ENCODE assay signal across 8 cellular contexts in genomic region chr6:129766959-129767728, GRCh38. TPM values are rescaled to one million over a fixed set of nuclear protein-coding genes. Genes with fewer than 3 reads are reported as not detected.
DNase-seq lines count a peak whose midpoint lies in the region; ATAC-seq lines count a peak whose summit lies in the region.

No MANE protein-coding gene starts in this region.

- ATAC-seq in HG03108 (IDR thresholded peaks at IDR 0.05; ENCODE audit: unreplicated experiment) = peak; percentile 86
- ATAC-seq in naive thymus-derived CD8-positive, alpha-beta T cell = peak; percentile 87 to 90
- ATAC-seq in stimulated activated naive CD8-positive, alpha-beta T cell treated with anti-CD3 and anti-CD28 coated beads, Interleukin-15, amount 100 ng/mL, for 72 hours = peak; percentile 95

- H3K27ac Mint-ChIP-seq in naive thymus-derived CD8-positive, alpha-beta T cell = peak overlapping the region in 4 of 10 donors; percentile 0 to 69 (median 19)
- peak overlapping the region; percentile 5 to 28 for H3K27ac Mint-ChIP-seq in stimulated activated naive CD8-positive, alpha-beta T cell treated with anti-CD3 and anti-CD28 coated beads, Interleukin-15, amount 100 ng/mL, for 72 hours

- peaks cover 16 to 38% (median 20%) of the 10 kb centered on the region in 5 donors for H3K27me3 Mint-ChIP-seq in naive thymus-derived CD8-positive, alpha-beta T cell
- peaks cover 53% of the 10 kb centered on the region for H3K27me3 Mint-ChIP-seq in stimulated activated naive CD8-positive, alpha-beta T cell treated with anti-CD3 and anti-CD28 coated beads, Interleukin-15, amount 100 ng/mL, for 72 hours

- H3K27ac ChIP-seq in epithelial cell of prostate = no peak overlapping the region

- POLR2A ChIA-PET in naive thymus-derived CD8-positive, alpha-beta T cell (lab: Charles Lee) = no interaction called here

- H3K36me3 Mint-ChIP-seq in naive thymus-derived CD8-positive, alpha-beta T cell = no peaks in the 10 kb centered on the region

- DNase-seq in DMS79 treated with DMSO at 0.1 percent for 48 hours (lab: John Stamatoyannopoulos, UW) (peak; percentile 10), DMS79 (lab: John Stamatoyannopoulos, UW) (no peak), NCI-H748 treated with DMSO at 0.1 percent for 48 hours (lab: John Stamatoyannopoulos, UW) (peak; percentile 15), epithelial cell of prostate (ENCODE audit: low read depth, low spot score) (peak; percentile 22)
- DNase-seq in activated CD8-positive, alpha-beta memory T cell treated with anti-CD3 and anti-CD28 coated beads, Interleukin-2, amount 50 U/mL, for 4 hours = peak; percentile 59
- DNase-seq in naive thymus-derived CD8-positive, alpha-beta T cell = peak; percentile 21 to 68 (median 32)
- peak; percentile 61 to 73 for DNase-seq in stimulated activated naive CD8-positive, alpha-beta T cell treated with anti-CD3 and anti-CD28 coated beads, Interleukin-15, amount 100 ng/mL, for 72 hours

- peak overlapping the region; percentile 83 to 92 (median 86) for H3K4me3 Mint-ChIP-seq in naive thymus-derived CD8-positive, alpha-beta T cell
- H3K4me3 Mint-ChIP-seq in stimulated activated naive CD8-positive, alpha-beta T cell treated with anti-CD3 and anti-CD28 coated beads, Interleukin-15, amount 100 ng/mL, for 72 hours = peak overlapping the region; percentile 86 to 90

- no peaks in the 10 kb centered on the region for H3K9me3 Mint-ChIP-seq in naive thymus-derived CD8-positive, alpha-beta T cell
- no peaks in the 10 kb centered on the region for H3K9me3 Mint-ChIP-seq in stimulated activated naive CD8-positive, alpha-beta T cell treated with anti-CD3 and anti-CD28 coated beads, Interleukin-15, amount 100 ng/mL, for 72 hours

- H3K4me1 Mint-ChIP-seq in naive thymus-derived CD8-positive, alpha-beta T cell = peaks cover 5 to 12% (median 11%) of the 10 kb centered on the region in 4 donors
- H3K4me1 Mint-ChIP-seq in stimulated activated naive CD8-positive, alpha-beta T cell treated with anti-CD3 and anti-CD28 coated beads, Interleukin-15, amount 100 ng/mL, for 72 hours = peaks cover 9% of the 10 kb centered on the region

RNA-seq across cellular contexts. Expression of gene ARHGAP18, which starts 57.2 kb away (rescaled TPM):
- total RNA-seq in naive thymus-derived CD8-positive, alpha-beta T cell = 1 to 10 TPM; 1.4 to 2.3 TPM
- polyA plus RNA-seq in naive thymus-derived CD8-positive, alpha-beta T cell = 1 to 10 TPM in 1 of 3 donors, under 1 TPM in 2; 0.64 to 2.4 (median 0.73) TPM
